In genomic region chr12:6632026-6632978, GRCh38 we compare ENCODE assay signal across 8 cellular contexts. TPM values are rescaled to one million over a fixed set of nuclear protein-coding genes. Genes with fewer than 3 reads are reported as not detected.
DNase-seq lines count a peak whose midpoint lies in the region; ATAC-seq and TF ChIP-seq lines count a peak whose summit lies in the region.

No MANE protein-coding gene starts in this region.

- ATAC-seq in GM19328 (IDR thresholded peaks at IDR 0.05; ENCODE audit: unreplicated experiment) (peak; percentile 61), HG03575 (IDR thresholded peaks at IDR 0.05; ENCODE audit: extremely low read depth, insufficient number of reproducible peaks, low FRiP score, unreplicated experiment) (peak; percentile 45), activated B cell treated with CpG ODN at 0.5 μM for 24 hours (ENCODE audit: low read depth) (peak; percentile 53)

- H3K27ac Mint-ChIP-seq in activated B cell treated with CpG ODN at 0.5 μM for 24 hours: peak overlapping the region; percentile 98

- WGBS in smooth muscle cell (ENCODE audit: low lambda C conversion rate): 70% methylated on average over 21 of the region's 21 CpGs

- H3K4me2 ChIP-seq in DOHH2 (ENCODE audit: low read length) (peak overlapping the region; percentile 98), smooth muscle cell (no peak overlapping the region)

- H3K27me3 Mint-ChIP-seq in activated B cell treated with CpG ODN at 0.5 μM for 24 hours: no peaks in the 10 kb centered on the region

- H2AFZ ChIP-seq in smooth muscle cell (ENCODE audit: low read depth): peak overlapping the region; percentile 90

- H3F3A ChIP-seq in DOHH2 (ENCODE audit: control insufficient read depth, insufficient read depth) (peaks cover 13% of the 10 kb centered on the region), smooth muscle cell (ENCODE audit: low read depth) (no peaks in the 10 kb centered on the region)

- H4K20me1 ChIP-seq in DOHH2 (ENCODE audit: control insufficient read depth, insufficient read depth, low read depth, low read length): no peaks in the 10 kb centered on the region
- no peaks in the 10 kb centered on the region for H4K20me1 ChIP-seq in smooth muscle cell (ENCODE audit: low read depth)

- peak overlapping the region; percentile 86 for H3K4me3 Mint-ChIP-seq in activated B cell treated with CpG ODN at 0.5 μM for 24 hours

- no peak overlapping the region for H3K9ac ChIP-seq in smooth muscle cell (ENCODE audit: low read depth)

- H3K36me3 Mint-ChIP-seq in activated B cell treated with CpG ODN at 0.5 μM for 24 hours (ENCODE audit: low read depth): peaks cover 18% of the 10 kb centered on the region

- H3K27me3 ChIP-seq in DOHH2 (ENCODE audit: control insufficient read depth, low read length) (no peaks in the 10 kb centered on the region), smooth muscle cell (ENCODE audit: low read depth) (no peaks in the 10 kb centered on the region)

- peaks cover 18% of the 10 kb centered on the region for H3K36me3 ChIP-seq in DOHH2 (ENCODE audit: control insufficient read depth, low read length)
- no peaks in the 10 kb centered on the region for H3K36me3 ChIP-seq in smooth muscle cell (ENCODE audit: low read depth)

- DNase-seq in activated B cell treated with CpG ODN at 0.5 μM for 24 hours: peak; percentile 51
- DNase-seq in epithelial cell of esophagus (ENCODE audit: low read depth): peak; percentile 41
- DNase-seq in smooth muscle cell (lab: John Stamatoyannopoulos, UW; ENCODE audit: unreplicated experiment): no peak
- no peak for DNase-seq in kidney glomerular epithelial cell (lab: John Stamatoyannopoulos, UW)
- DNase-seq in SIG-M5 (lab: John Stamatoyannopoulos, UW): no peak

- H3K79me2 ChIP-seq in DOHH2 (ENCODE audit: control insufficient read depth, low read length) (peaks cover 63% of the 10 kb centered on the region), smooth muscle cell (ENCODE audit: low read depth) (no peaks in the 10 kb centered on the region)

- POLR2A ChIA-PET in activated B cell treated with CpG ODN at 0.5 μM for 24 hours (lab: Charles Lee): interaction anchor here (0.6 to 9.2 kb wide), 18 partner anchors 9 to 515 kb away, joined by 3 to 126 read pairs (median 4); partner anchors contain the start of genes ACRBP, CDCA3, CHD4 and MLF2

- no peaks in the 10 kb centered on the region for H3K9me3 Mint-ChIP-seq in activated B cell treated with CpG ODN at 0.5 μM for 24 hours

- CTCF ChIA-PET in activated B cell treated with CpG ODN at 0.5 μM for 24 hours (lab: Charles Lee): interaction anchor here (1.0 to 1.5 kb wide), 5 partner anchors 11 to 16 kb away, joined by 3 to 5 read pairs (median 4); no protein-coding TSS in a partner anchor

- H3K27ac ChIP-seq in DOHH2 (ENCODE audit: low read depth, low read length) (peak overlapping the region; percentile 95), smooth muscle cell (ENCODE audit: low read depth) (peak overlapping the region; percentile 47)

- H3K4me1 Mint-ChIP-seq in activated B cell treated with CpG ODN at 0.5 μM for 24 hours: peaks cover 84% of the 10 kb centered on the region

- TF ChIP-seq CTCF in DOHH2 (IDR thresholded peaks at IDR 0.05; ENCODE audit: low read depth, low read length, poor library complexity, severe bottlenecking) (no peak), activated B cell treated with CpG ODN at 0.5 μM for 24 hours (IDR thresholded peaks at IDR 0.05) (no peak), epithelial cell of esophagus (IDR thresholded peaks at IDR 0.05; ENCODE audit: insufficient read depth, low read depth, low read length, missing control alignments) (no peak), smooth muscle cell (IDR thresholded peaks at IDR 0.05; ENCODE audit: borderline replicate concordance, insufficient read depth, poor library complexity, severe bottlenecking) (no peak)

- intact Hi-C loops in activated B cell treated with CpG ODN at 0.5 μM for 24 hours (cut with micrococcal nuclease): loop anchor here (1.0 to 10.0 kb wide), 2 partner anchors 12 to 322 kb away; partner anchors contain the start of gene PTPN6

- H3K4me1 ChIP-seq in DOHH2 (ENCODE audit: control insufficient read depth, low read length) (peaks cover 86% of the 10 kb centered on the region), smooth muscle cell (ENCODE audit: low read depth) (peaks cover 18% of the 10 kb centered on the region)

- H3K9me3 ChIP-seq in DOHH2 (ENCODE audit: control insufficient read depth, insufficient read depth, low read length) (no peaks in the 10 kb centered on the region), smooth muscle cell (replicated peaks; ENCODE audit: low read depth) (no peaks in the 10 kb centered on the region)

- peak overlapping the region; percentile 76 for H3K4me3 ChIP-seq in DOHH2 (ENCODE audit: low read length)
- no peak overlapping the region for H3K4me3 ChIP-seq in epithelial cell of esophagus (ENCODE audit: low read length)
- H3K4me3 ChIP-seq in smooth muscle cell: no peak overlapping the region

- no peaks in the 10 kb centered on the region for H3K9me2 ChIP-seq in DOHH2 (replicated peaks; ENCODE audit: control insufficient read depth, low read length)

RNA-seq across cellular contexts. Expression of gene LPAR5, which starts 3.5 kb away (rescaled TPM):
- total RNA-seq in activated B cell treated with CpG ODN at 0.5 μM for 24 hours: 27.7 and 30.4 TPM in 2 replicates
- total RNA-seq in smooth muscle cell: 2.0 and 4.4 TPM in 2 replicates
- polyA plus RNA-seq in smooth muscle cell: 1.3 and 1.8 TPM in 2 replicates

RNA-seq across cellular contexts. Expression of gene ACRBP, which starts 14.9 kb away (rescaled TPM):
- total RNA-seq in activated B cell treated with CpG ODN at 0.5 μM for 24 hours (5.4 and 7.7 TPM in 2 replicates), smooth muscle cell (not detected in 2 replicates)
- 0.82 TPM in 1 of 2 replicates, not detected in the other for polyA plus RNA-seq in smooth muscle cell

RNA-seq across cellular contexts. Expression of gene CHD4, which starts 25.1 kb away (rescaled TPM):
- 342 and 345 TPM in 2 replicates for total RNA-seq in activated B cell treated with CpG ODN at 0.5 μM for 24 hours
- 172 and 176 TPM in 2 replicates for total RNA-seq in smooth muscle cell
- 87.5 and 122 TPM in 2 replicates for polyA plus RNA-seq in smooth muscle cell

RNA-seq across cellular contexts. Expression of gene ING4, which starts 30.6 kb away (rescaled TPM):
- total RNA-seq in activated B cell treated with CpG ODN at 0.5 μM for 24 hours (31.6 and 39.2 TPM in 2 replicates), smooth muscle cell (24.8 and 45.0 TPM in 2 replicates)
- polyA plus RNA-seq in smooth muscle cell: 27.0 and 33.5 TPM in 2 replicates

RNA-seq across cellular contexts. Expression of gene ZNF384, which starts 56.9 kb away (rescaled TPM):
- 81.7 and 98.6 TPM in 2 replicates for total RNA-seq in activated B cell treated with CpG ODN at 0.5 μM for 24 hours
- 30.0 and 31.0 TPM in 2 replicates for total RNA-seq in smooth muscle cell
- polyA plus RNA-seq in smooth muscle cell: 36.1 and 38.6 TPM in 2 replicates

Comparison
In these comparisons a context has a peak if more than half of its experiments do, and no peak if none do; other contexts are left out.
1. DNase-seq: peak in activated B cell treated with CpG ODN at 0.5 μM for 24 hours (single experiment) and epithelial cell of esophagus (single experiment); none in smooth muscle cell (single experiment), kidney glomerular epithelial cell (single experiment) and SIG-M5 (single experiment).
2. Peak in every context shown above with its lines, with median percentiles within 50 percentile points of each other: ATAC-seq.